28 cellular contexts compared by ENCODE assay signal in the genomic region with DNA sequence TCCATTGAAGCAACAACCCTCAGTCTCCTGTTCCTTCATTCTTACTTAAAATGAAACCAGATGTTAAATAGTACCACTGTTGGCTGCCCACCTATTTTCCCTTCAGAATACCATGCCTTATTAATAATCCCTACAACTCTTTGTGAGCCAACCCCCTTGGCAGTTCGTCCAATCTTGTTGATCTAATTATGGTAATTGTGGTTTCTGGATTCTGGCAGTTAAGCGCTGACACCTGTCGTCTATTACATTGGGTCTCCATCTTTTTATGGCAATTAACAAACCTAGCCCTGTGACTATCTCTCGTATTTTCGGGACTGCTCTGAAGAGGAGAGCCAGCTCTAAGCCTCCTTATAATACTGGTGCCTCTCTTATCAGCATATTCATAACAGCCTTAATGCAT.
"Had no signal": no experiment of that assay in that cellular context is flagged by ENCODE, and none has a peak within 500 bp of the region (broad histone marks: within the 10 kb centered on the region; RNA-seq: fewer than 3 reads in every experiment).

No MANE protein-coding gene starts in this region.

- H3K9me3 ChIP-seq: prostate gland had no signal

- H3K36me3 ChIP-seq: esophagus muscularis mucosa, heart left ventricle, pancreas, prostate gland, sigmoid colon, suprapubic skin, tibial nerve had no signal

- H3K4me1 ChIP-seq: esophagus muscularis mucosa, foreskin keratinocyte, heart left ventricle, pancreas, prostate gland, sigmoid colon, suprapubic skin, tibial nerve had no signal

- H3K27ac ChIP-seq: esophagus muscularis mucosa, foreskin keratinocyte, heart left ventricle, pancreas, prostate gland, sigmoid colon, suprapubic skin, tibial nerve had no signal

- ATAC-seq: activated CD8-positive, alpha-beta memory T cell treated with anti-CD3 and anti-CD28 coated beads, Interleukin-2, amount 10 ng/mL, durations not matched to agents 7 days and 5 days; activated CD8-positive, alpha-beta T cell treated with anti-CD3 and anti-CD28 coated beads, Interleukin-2, amount 10 ng/mL, durations not matched to agents 7 days and 5 days; activated T-cell treated with anti-CD3 and anti-CD28 coated beads, Interleukin-2, amount 50 U/mL, for 72 hours; foreskin keratinocyte; heart left ventricle; left colon; naive thymus-derived CD4-positive, alpha-beta T cell; pancreas; stimulated activated naive B cell treated with anti-CD40 and anti-IgM and Interleukin-4, amounts not matched to agents 10 μg/mL and 1 μg/mL and 100 μg/mL, for 72 hours had no signal

- H3K4me3 ChIP-seq: esophagus muscularis mucosa, heart left ventricle, pancreas, prostate gland, sigmoid colon, smooth muscle cell, suprapubic skin, tibial nerve had no signal

- H3K27me3 ChIP-seq: esophagus muscularis mucosa, foreskin keratinocyte, heart left ventricle, pancreas, sigmoid colon, suprapubic skin, tibial nerve had no signal

- DNase-seq: activated B cell treated with CpG ODN at 0.5 μM for 24 hours; activated CD8-positive, alpha-beta memory T cell treated with anti-CD3 and anti-CD28 coated beads, Interleukin-2, amount 10 ng/mL, durations not matched to agents 7 days and 5 days; activated CD8-positive, alpha-beta T cell treated with anti-CD3 and anti-CD28 coated beads, Interleukin-2, amount 10 ng/mL, durations not matched to agents 7 days and 5 days; activated effector memory CD4-positive, alpha-beta T cell treated with Interleukin-2 at 50 U/mL for 16 hours; activated naive CD4-positive, alpha-beta T cell treated with Interleukin-2 at 50 U/mL for 16 hours; activated T-cell treated with anti-CD3 and anti-CD28 coated beads, Interleukin-2, amount 50 U/mL, for 72 hours; anterior cingulate cortex; endodermal cell; foreskin keratinocyte; heart left ventricle; hypothalamus; immature natural killer cell; kidney; left colon; mammary epithelial cell; naive thymus-derived CD4-positive, alpha-beta T cell; pancreas; retina; sigmoid colon; stimulated activated CD4-positive, alpha-beta T cell treated with anti-CD3 and anti-CD28 coated beads, Interleukin-1b, Interleukin-23, amount 100 ng/mL, for 48 hours; stimulated activated CD4-positive, alpha-beta T cell treated with anti-CD3 and anti-CD28 coated beads, Interleukin-4, amount 100 ng/mL, for 4 hours; stimulated activated CD8-positive, alpha-beta memory T cell treated with anti-CD3 and anti-CD28 coated beads, Interleukin-4, amount 100 ng/mL, for 48 hours; stimulated activated naive B cell treated with anti-CD40 and anti-IgM and Interleukin-4, amounts not matched to agents 10 μg/mL and 1 μg/mL and 100 μg/mL, for 72 hours had no signal
